Comparison of ENCODE assay signal across 8 cellular contexts in genomic region chr2:64636105-64636873, GRCh38. TPM values are rescaled to one million over a fixed set of nuclear protein-coding genes. Genes with fewer than 3 reads are reported as not detected.
A peak's percentile ranks its signal among the peaks of the same experiment; 100 is the strongest.
DNase-seq lines count a peak whose midpoint lies in the region; ATAC-seq, FAIRE-seq and TF ChIP-seq lines count a peak whose summit lies in the region.

No MANE protein-coding gene starts in this region.

- H3K36me3 ChIP-seq in right lobe of liver, result peaks cover 0 to 29% (median 3%) of the 10 kb centered on the region in 4 donors

- DNase-seq in NB4 (ENCODE audit: low read depth) (peak; percentile 97), right lobe of liver (no peak), GOT3 (lab: John Stamatoyannopoulos, UW) (no peak), RCC 7860 (ENCODE audit: low spot score) (no peak), caudate nucleus (lab: John Stamatoyannopoulos, UW) (no peak), NCI-H2227 treated with DMSO at 0.1 percent for 48 hours (lab: John Stamatoyannopoulos, UW) (no peak)

- WGBS in right lobe of liver (ENCODE audit: insufficient coverage, low coverage, low lambda C conversion rate, missing lambda C conversion rate), result 58% methylated on average over 15 of the region's 36 CpGs

- no peaks in the 10 kb centered on the region for H3K27me3 ChIP-seq in right lobe of liver

- H3K4me1 ChIP-seq in right lobe of liver, result peaks cover 0 to 31% (median 8%) of the 10 kb centered on the region in 4 donors

- H3K4me3 ChIP-seq in NB4 (ENCODE audit: low read depth, low read length) (peak overlapping the region; percentile 7), right lobe of liver (no peak overlapping the region)

- intact Hi-C loops in right lobe of liver (cut with DNase I), result no loop called here

- TF ChIP-seq POLR2A in NB4 (IDR thresholded peaks at IDR 0.05; ENCODE audit: extremely low read depth, insufficient read length), result no peak
- TF ChIP-seq POLR2A in right lobe of liver (IDR thresholded peaks at IDR 0.05), result no peak

- no peak for FAIRE-seq in RCC 7860 (lab: Jason Lieb, UNC)

- no peak for TF ChIP-seq CTCF in NB4 (IDR thresholded peaks at IDR 0.05; ENCODE audit: low read depth, low read length)
- TF ChIP-seq CTCF in right lobe of liver (IDR thresholded peaks at IDR 0.05), result no peak

- H3K9me3 ChIP-seq in right lobe of liver, result no peaks in the 10 kb centered on the region

- ATAC-seq in GM18502 (IDR thresholded peaks at IDR 0.05; ENCODE audit: poor library complexity, unreplicated experiment), result peak; percentile 70
- peak; percentile 50 for ATAC-seq in GM21737 (IDR thresholded peaks at IDR 0.05; ENCODE audit: unreplicated experiment)
- peak in 3 of 4 donors; percentile 31 to 37 (median 35) for ATAC-seq in right lobe of liver

- H3K27ac ChIP-seq in right lobe of liver, result no peak overlapping the region
- no peak overlapping the region for H3K27ac ChIP-seq in caudate nucleus (ENCODE audit: low read depth, low read length)

RNA-seq across cellular contexts. Expression of gene SERTAD2, which starts 17.4 kb away (rescaled TPM):
- 10 to 100 TPM in 2 of 6 experiments, 1 to 10 TPM in 4; 3.7 to 14.4 (median 8.4) TPM for total RNA-seq in right lobe of liver
